ENCODE assay signal across 10 cellular contexts in genomic region chr11:32990481-32990880, GRCh38. TPM values are rescaled to one million over a fixed set of nuclear protein-coding genes. Genes with fewer than 3 reads are reported as not detected.
"Had no signal": no experiment of that assay in that cellular context is flagged by ENCODE, and none has a peak within 500 bp of the region (broad histone marks: within the 10 kb centered on the region; RNA-seq: fewer than 3 reads in every experiment).

No MANE protein-coding gene starts in this region.

- H3K4me2 ChIP-seq: GM23338 had no signal

- H2AFZ ChIP-seq: GM23338 had no signal

- H3K4me3 ChIP-seq: GM23338 had no signal

- FAIRE-seq: H1, H54, HepG2 had no signal

- ATAC-seq: GM23338, HepG2 had no signal

- H3K27ac ChIP-seq: HL-60 had no signal

- H3K36me3 Mint-ChIP-seq: IgD-negative memory B cell had no signal

- H3K27ac Mint-ChIP-seq: GM23338, H9, HFFc6, IgD-negative memory B cell had no signal

- H3K4me1 Mint-ChIP-seq: GM23338 had no signal

- H3K4me3 Mint-ChIP-seq: GM23338, H9, HFFc6, IgD-negative memory B cell had no signal

- DNase-seq: H9, HCEC 1CT, HFFc6, KG1 had no signal

RNA-seq across cellular contexts. Expression of gene DEPDC7, which starts 25.2 kb away (rescaled TPM):
- polyA plus RNA-seq: IgD-negative memory B cell had no signal
